8 cellular contexts compared by ENCODE assay signal in genomic region chr2:119366161-119366648, GRCh38. TPM values are rescaled to one million over a fixed set of nuclear protein-coding genes. Genes with fewer than 3 reads are reported as not detected.
DNase-seq lines count a peak whose midpoint lies in the region; ATAC-seq and TF ChIP-seq lines count a peak whose summit lies in the region.

No MANE protein-coding gene starts in this region.

- no peaks in the 10 kb centered on the region for H3K9me3 ChIP-seq in MG63
- no peaks in the 10 kb centered on the region for H3K9me3 ChIP-seq in breast epithelium
- no peaks in the 10 kb centered on the region for H3K9me3 ChIP-seq in suprapubic skin

- H3K36me3 ChIP-seq in MG63 (peaks cover 24% of the 10 kb centered on the region), breast epithelium (no peaks in the 10 kb centered on the region), suprapubic skin (peaks cover 27% of the 10 kb centered on the region)

- H3K4me1 Mint-ChIP-seq in Calu3 (ENCODE audit: low read depth, unreplicated experiment): peaks cover 23% of the 10 kb centered on the region

- TF ChIP-seq POLR2A in breast epithelium (IDR thresholded peaks at IDR 0.05) (no peak), suprapubic skin (IDR thresholded peaks at IDR 0.05) (no peak)

- H3K4me3 Mint-ChIP-seq in Calu3 (ENCODE audit: low read depth, unreplicated experiment): peak overlapping the region; percentile 60

- peak; percentile 1 for ATAC-seq in GM21360 (IDR thresholded peaks at IDR 0.05; ENCODE audit: unreplicated experiment)
- peak; percentile 52 for ATAC-seq in left lobe of liver

- no peaks in the 10 kb centered on the region for H3K9me3 Mint-ChIP-seq in Calu3 (ENCODE audit: low read depth, unreplicated experiment)

- no peak for TF ChIP-seq CTCF in Calu3 (IDR thresholded peaks at IDR 0.05; ENCODE audit: unreplicated experiment)
- no peak for TF ChIP-seq CTCF in breast epithelium (IDR thresholded peaks at IDR 0.05)
- TF ChIP-seq CTCF in suprapubic skin (IDR thresholded peaks at IDR 0.05): no peak

- H3K36me3 Mint-ChIP-seq in Calu3 (ENCODE audit: insufficient read depth, unreplicated experiment): peaks cover 38% of the 10 kb centered on the region

- H3K27ac ChIP-seq in breast epithelium (peak overlapping the region; percentile 95), suprapubic skin (peak overlapping the region; percentile 90)

- CTCF ChIA-PET in Calu3 (lab: Charles Lee): interaction anchor here (0.6 to 1.4 kb wide), 4 partner anchors 15 to 124 kb away, joined by 3 to 5 read pairs (median 3); no protein-coding TSS in a partner anchor

- H3K27me3 Mint-ChIP-seq in Calu3 (ENCODE audit: unreplicated experiment): no peaks in the 10 kb centered on the region

- H3K4me3 ChIP-seq in MG63: peak overlapping the region; percentile 91
- H3K4me3 ChIP-seq in breast epithelium: peak overlapping the region; percentile 69 to 86 (median 77)
- H3K4me3 ChIP-seq in suprapubic skin: peak overlapping the region; percentile 64

- intact Hi-C loops in Calu3 (cut with micrococcal nuclease; ENCODE audit: unreplicated experiment) (no loop called here), breast epithelium (cut with DNase I; ENCODE audit: low total_unique reads) (no loop called here)

- TSS peak; percentile 92 for BruUV-seq in Calu3 (replicated peaks; lab: Mats Ljungman, UMichigan)

- WGBS in suprapubic skin: under 1% methylated on average over 15 of the region's 17 CpGs

- no peak for DNase-seq in Calu3
- no peak for DNase-seq in MG63
- DNase-seq in breast epithelium (ENCODE audit: low spot score in 2 of 2): no peak
- DNase-seq in left lobe of liver (ENCODE audit: low spot score): peak; percentile 76
- DNase-seq in suprapubic skin (ENCODE audit: low spot score in 2 of 2): no peak
- no peak for DNase-seq in iPS-NIHi11 (ENCODE audit: low spot score)
- no peak for DNase-seq in stimulated activated CD4-positive, alpha-beta T cell treated with anti-CD3 and anti-CD28 coated beads, Interleukin-15, amount 100 ng/mL, for 24 hours

- peak overlapping the region; percentile 87 for H3K27ac Mint-ChIP-seq in Calu3 (ENCODE audit: unreplicated experiment)

- H3K27me3 ChIP-seq in MG63: no peaks in the 10 kb centered on the region
- no peaks in the 10 kb centered on the region for H3K27me3 ChIP-seq in breast epithelium
- H3K27me3 ChIP-seq in suprapubic skin: no peaks in the 10 kb centered on the region

- no peak for TF ChIP-seq EP300 in suprapubic skin (IDR thresholded peaks at IDR 0.05)

- H3K4me1 ChIP-seq in breast epithelium (peaks cover 3% of the 10 kb centered on the region in 2 donors), suprapubic skin (peaks cover 34% of the 10 kb centered on the region)

RNA-seq across cellular contexts. Expression of gene C2orf76, which starts 0.4 kb away (rescaled TPM):
- total RNA-seq in Calu3 (2022) (5.5 and 7.1 TPM in 2 replicates), breast epithelium (10 to 100 TPM; 12.5 to 17.0 (median 13.0) TPM), left lobe of liver (3.0 TPM), suprapubic skin (10 to 100 TPM in 1 of 4 donors, 1 to 10 TPM in 3; 6.7 to 10.6 (median 9.3) TPM)
- 16.5 and 34.8 TPM in 2 replicates for total RNA-seq in MG63 (2014; rRNA removed; shearing (Covaris generic); ENCODE audit: low replicate concordance)

RNA-seq across cellular contexts. Expression of gene DBI, which starts 0.6 kb away (rescaled TPM):
- total RNA-seq in Calu3 (2022) (185 and 222 TPM in 2 replicates), breast epithelium (100 to 1,000 TPM; 160 to 236 (median 202) TPM), left lobe of liver (194 TPM), suprapubic skin (100 to 1,000 TPM; 242 to 376 (median 273) TPM)
- total RNA-seq in MG63 (2014; rRNA removed; shearing (Covaris generic); ENCODE audit: low replicate concordance): 68.1 and 102 TPM in 2 replicates
